In the genomic region with DNA sequence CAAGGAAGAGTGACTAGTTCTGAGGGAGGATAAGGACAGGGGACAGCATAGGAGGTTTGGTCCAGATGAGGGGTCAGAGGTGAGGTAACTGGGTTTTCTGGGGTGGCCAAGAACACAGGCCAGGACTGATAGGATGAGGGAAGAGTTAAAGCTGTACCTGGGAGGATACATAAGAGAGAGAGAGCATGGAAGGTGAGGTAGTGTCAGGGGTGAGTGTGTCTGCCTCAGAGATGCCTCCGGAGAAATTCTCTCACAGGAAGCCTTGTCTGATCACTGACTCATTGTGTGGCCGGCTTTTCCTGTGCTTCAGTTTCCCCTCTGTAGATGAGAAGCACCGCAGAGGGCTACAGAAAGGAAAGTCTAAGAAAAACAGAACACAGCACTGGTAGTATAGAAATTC, we compare ENCODE assay signal across 9 cellular contexts. TPM values are rescaled to one million over a fixed set of nuclear protein-coding genes. Genes with fewer than 3 reads are reported as not detected.
DNase-seq lines count a peak whose midpoint lies in the region; ATAC-seq and TF ChIP-seq lines count a peak whose summit lies in the region.
"Had no signal": no experiment of that assay in that cellular context is flagged by ENCODE, and none has a peak within 500 bp of the region (broad histone marks: within the 10 kb centered on the region; RNA-seq: fewer than 3 reads in every experiment).

No MANE protein-coding gene starts in this region.

- H3K4me1 Mint-ChIP-seq in stimulated activated naive CD8-positive, alpha-beta T cell treated with anti-CD3 and anti-CD28 coated beads, Interleukin-15, Interleukin-2, amounts not matched to agents 100 ng/mL and 50 ng/mL, for 24 hours (ENCODE audit: low read depth): no peaks in the 10 kb centered on the region

- no peaks in the 10 kb centered on the region for H3K27me3 Mint-ChIP-seq in stimulated activated naive CD8-positive, alpha-beta T cell treated with anti-CD3 and anti-CD28 coated beads, Interleukin-15, Interleukin-2, amounts not matched to agents 100 ng/mL and 50 ng/mL, for 24 hours

- peak overlapping the region; percentile 100 for H3K27ac Mint-ChIP-seq in stimulated activated naive CD8-positive, alpha-beta T cell treated with anti-CD3 and anti-CD28 coated beads, Interleukin-15, Interleukin-2, amounts not matched to agents 100 ng/mL and 50 ng/mL, for 24 hours

- H3K79me2 ChIP-seq in ACC112 (ENCODE audit: control insufficient read depth, insufficient read depth, low read length, unreplicated experiment): no peaks in the 10 kb centered on the region

- ATAC-seq in GM21447 (IDR thresholded peaks at IDR 0.05; ENCODE audit: unreplicated experiment): peak; percentile 93
- peak; percentile 11 for ATAC-seq in lung (ENCODE audit: insufficient read depth, low FRiP score)

- no peaks in the 10 kb centered on the region for H3K9me3 ChIP-seq in lung (ENCODE audit: control insufficient read depth in 2 of 2, insufficient read depth in 1 of 2, low read length in 1 of 2)

- TF ChIP-seq CTCF in lung (IDR thresholded peaks at IDR 0.05; ENCODE audit: control extremely low read depth, extremely low read depth): no peak

- no peak overlapping the region for H3K4me3 ChIP-seq in ACC112 (ENCODE audit: low read depth, low read length)
- H3K4me3 ChIP-seq in lung: no peak overlapping the region

- H3K27ac ChIP-seq in ACC112 (ENCODE audit: low read depth, low read length): no peak overlapping the region
- no peak overlapping the region for H3K27ac ChIP-seq in lung (ENCODE audit: low read depth in 1 of 2, low read length in 1 of 2)
- H3K27ac ChIP-seq: C4-2B had no signal

- DNase-seq in NCI-H226 (peak; percentile 80), lung (ENCODE audit: low spot score) (no peak), DMS114 treated with DMSO at 0.1 percent for 48 hours (lab: John Stamatoyannopoulos, UW; ENCODE audit: unreplicated experiment) (no peak), DMS 273 treated with DMSO at 0.1 percent for 48 hours (lab: John Stamatoyannopoulos, UW) (no peak)
- peak; percentile 75 to 78 for DNase-seq in activated T-cell treated with anti-CD3 and anti-CD28 coated beads, Interleukin-2, amount 50 U/mL, for 48 hours

- peaks cover 3% of the 10 kb centered on the region for H3K36me3 Mint-ChIP-seq in stimulated activated naive CD8-positive, alpha-beta T cell treated with anti-CD3 and anti-CD28 coated beads, Interleukin-15, Interleukin-2, amounts not matched to agents 100 ng/mL and 50 ng/mL, for 24 hours (ENCODE audit: low read depth)

- H3K36me3 ChIP-seq in ACC112 (ENCODE audit: insufficient read depth, low read length) (no peaks in the 10 kb centered on the region), lung (ENCODE audit: control insufficient read depth in 2 of 2, insufficient read depth in 2 of 2, low read length in 2 of 2) (no peaks in the 10 kb centered on the region)

- 20 to 39% methylated on average over 3 of the region's 3 CpGs for WGBS in lung, 2 donors

- peaks cover 4% of the 10 kb centered on the region for H3K9me3 Mint-ChIP-seq in stimulated activated naive CD8-positive, alpha-beta T cell treated with anti-CD3 and anti-CD28 coated beads, Interleukin-15, Interleukin-2, amounts not matched to agents 100 ng/mL and 50 ng/mL, for 24 hours

- peaks cover 17% of the 10 kb centered on the region for H3K4me1 ChIP-seq in ACC112 (ENCODE audit: control insufficient read depth, insufficient read depth, low read length, unreplicated experiment)
- peaks cover 0 to 9% of the 10 kb centered on the region in 2 donors for H3K4me1 ChIP-seq in lung (ENCODE audit: control insufficient read depth in 2 of 2, insufficient read depth in 2 of 2, low read length in 2 of 2)

- H3K27me3 ChIP-seq in ACC112 (ENCODE audit: insufficient read depth, low read length) (no peaks in the 10 kb centered on the region), lung (ENCODE audit: control insufficient read depth, insufficient read depth) (no peaks in the 10 kb centered on the region)

- peak overlapping the region; percentile 60 for H2AFZ ChIP-seq in ACC112 (ENCODE audit: low read length, unreplicated experiment)

- peak overlapping the region; percentile 75 for H3K4me3 Mint-ChIP-seq in stimulated activated naive CD8-positive, alpha-beta T cell treated with anti-CD3 and anti-CD28 coated beads, Interleukin-15, Interleukin-2, amounts not matched to agents 100 ng/mL and 50 ng/mL, for 24 hours

RNA-seq across cellular contexts. Expression of gene FASLG, which starts 40.2 kb away (rescaled TPM):
- total RNA-seq in lung: under 1 TPM in 1 of 2 donors, not detected in 1; 0.34 TPM
- under 1 TPM; 0.20 to 0.30 TPM for polyA plus RNA-seq in lung

Comparison
In these comparisons a context has a peak if more than half of its experiments do, and no peak if none do; other contexts are left out.
1. DNase-seq: peak in NCI-H226 (single experiment) and activated T-cell treated with anti-CD3 and anti-CD28 coated beads, Interleukin-2, amount 50 U/mL, for 48 hours (2 of 2); none in lung (single experiment), DMS114 treated with DMSO at 0.1 percent for 48 hours (single experiment) and DMS 273 treated with DMSO at 0.1 percent for 48 hours (single experiment).